In genomic region chr5:107668933-107669542, GRCh38 we compare ENCODE assay signal across 8 cellular contexts. TPM values are rescaled to one million over a fixed set of nuclear protein-coding genes. Genes with fewer than 3 reads are reported as not detected.
A peak's percentile ranks its signal among the peaks of the same experiment; 100 is the strongest.
DNase-seq lines count a peak whose midpoint lies in the region; ATAC-seq and TF ChIP-seq lines count a peak whose summit lies in the region.

No MANE protein-coding gene starts in this region.

- H3K27me3 ChIP-seq in heart left ventricle: peaks cover 0 to 72% (median 19%) of the 10 kb centered on the region in 9 donors
- peaks cover 3 to 9% of the 10 kb centered on the region in 2 donors for H3K27me3 ChIP-seq in duodenal mucosa (ENCODE audit: control insufficient read depth in 1 of 2, insufficient read depth in 2 of 2, low read length in 2 of 2)
- peaks cover 2 to 3% of the 10 kb centered on the region in 2 donors for H3K27me3 ChIP-seq in mucosa of rectum (ENCODE audit: control insufficient read depth in 2 of 2, insufficient read depth in 2 of 2, low read length in 2 of 2)

- H3K4me3 ChIP-seq in heart left ventricle (peak overlapping the region; percentile 48 to 79 (median 64)), duodenal mucosa (ENCODE audit: low read depth in 1 of 2, low read length in 2 of 2) (peak overlapping the region; percentile 73 to 79), mucosa of rectum (ENCODE audit: low read length in 2 of 2) (peak overlapping the region; percentile 83)

- intact Hi-C loops in heart left ventricle (cut with DNase I): no loop called here
- intact Hi-C loops in Right ventricle myocardium inferior (cut with DNase I): loop anchor here (2.0 kb wide), 1 partner anchor 96 kb away; no protein-coding TSS in a partner anchor

- peaks cover 0 to 41% (median 12%) of the 10 kb centered on the region in 12 donors for H3K4me1 ChIP-seq in heart left ventricle
- peaks cover 0 to 20% of the 10 kb centered on the region in 2 donors for H3K4me1 ChIP-seq in duodenal mucosa (ENCODE audit: control insufficient read depth in 1 of 2, insufficient read depth in 2 of 2, low read length in 2 of 2)
- H3K4me1 ChIP-seq in mucosa of rectum (ENCODE audit: control insufficient read depth in 2 of 2, insufficient read depth in 2 of 2, low read length in 2 of 2): peaks cover 10 to 16% of the 10 kb centered on the region in 2 donors

- TF ChIP-seq POLR2A in heart left ventricle (IDR thresholded peaks at IDR 0.05): no peak

- WGBS in heart left ventricle, 4 donors: 10 to 19% (median 17%) methylated on average over 18 to 26 of the region's 26 CpGs

- TF ChIP-seq CTCF in heart left ventricle (IDR thresholded peaks at IDR 0.05): no peak

- peak in 3 of 4 donors; percentile 2 to 10 (median 2) for ATAC-seq in heart left ventricle
- no peak for ATAC-seq in Right ventricle myocardium inferior
- ATAC-seq in GM19463 (IDR thresholded peaks at IDR 0.05; ENCODE audit: unreplicated experiment): no peak
- ATAC-seq in HG03520 (IDR thresholded peaks at IDR 0.05; ENCODE audit: unreplicated experiment): no peak

- H3K36me3 ChIP-seq in heart left ventricle (no peaks in the 10 kb centered on the region), duodenal mucosa (ENCODE audit: control insufficient read depth in 1 of 2, insufficient read depth in 2 of 2, low read length in 2 of 2) (no peaks in the 10 kb centered on the region), mucosa of rectum (ENCODE audit: control insufficient read depth in 2 of 2, insufficient read depth in 2 of 2, low read length in 2 of 2) (no peaks in the 10 kb centered on the region)

- peak overlapping the region; percentile 67 to 93 (median 87) for H3K27ac ChIP-seq in heart left ventricle
- no peak overlapping the region for H3K27ac ChIP-seq in duodenal mucosa (ENCODE audit: low read depth, low read length)
- peak overlapping the region in 1 of 2 donors; percentile 7 for H3K27ac ChIP-seq in mucosa of rectum (ENCODE audit: low read depth in 2 of 2, low read length in 2 of 2)

- H3K9ac ChIP-seq in duodenal mucosa (ENCODE audit: low read depth in 1 of 2, low read length in 2 of 2): peak overlapping the region; percentile 40 to 49
- peak overlapping the region; percentile 56 to 79 for H3K9ac ChIP-seq in mucosa of rectum (ENCODE audit: low read depth in 1 of 2, low read length in 2 of 2)

- H3K9me3 ChIP-seq in heart left ventricle (no peaks in the 10 kb centered on the region), duodenal mucosa (ENCODE audit: control insufficient read depth in 1 of 2, low read length in 2 of 2) (no peaks in the 10 kb centered on the region), mucosa of rectum (ENCODE audit: control insufficient read depth in 2 of 2, low read length in 2 of 2) (no peaks in the 10 kb centered on the region)

- DNase-seq in heart left ventricle (peak in 3 of 5 donors; percentile 8 to 28 (median 26)), Right ventricle myocardium inferior (ENCODE audit: missing footprints) (no peak), Kasumi-1 (lab: John Stamatoyannopoulos, UW) (no peak), D341Med (ENCODE audit: low spot score) (no peak)

RNA-seq across cellular contexts. Expression of gene EFNA5, which starts 1.7 kb away (rescaled TPM):
- 10 to 100 TPM; 20.9 to 58.4 (median 31.0) TPM for total RNA-seq in heart left ventricle
- 10 to 100 TPM in 1 of 2 donors, 1 to 10 TPM in 1; 6.1 to 19.0 TPM for polyA plus RNA-seq in heart left ventricle
- total RNA-seq in Right ventricle myocardium inferior: 28.5 TPM

Comparison
In these comparisons a context has a peak if more than half of its experiments do, and no peak if none do; other contexts are left out.
1. ATAC-seq: peak in heart left ventricle (3 of 4); none in Right ventricle myocardium inferior (single experiment), GM19463 (single experiment) and HG03520 (single experiment).
2. DNase-seq: peak in heart left ventricle (3 of 5); none in Right ventricle myocardium inferior (single experiment), Kasumi-1 (0 of 2) and D341Med (single experiment).
3. Peak in every context shown above with its lines, with median percentiles within 50 percentile points of each other: H3K4me3 ChIP-seq.